8 cellular contexts compared by ENCODE assay signal in the genomic region with DNA sequence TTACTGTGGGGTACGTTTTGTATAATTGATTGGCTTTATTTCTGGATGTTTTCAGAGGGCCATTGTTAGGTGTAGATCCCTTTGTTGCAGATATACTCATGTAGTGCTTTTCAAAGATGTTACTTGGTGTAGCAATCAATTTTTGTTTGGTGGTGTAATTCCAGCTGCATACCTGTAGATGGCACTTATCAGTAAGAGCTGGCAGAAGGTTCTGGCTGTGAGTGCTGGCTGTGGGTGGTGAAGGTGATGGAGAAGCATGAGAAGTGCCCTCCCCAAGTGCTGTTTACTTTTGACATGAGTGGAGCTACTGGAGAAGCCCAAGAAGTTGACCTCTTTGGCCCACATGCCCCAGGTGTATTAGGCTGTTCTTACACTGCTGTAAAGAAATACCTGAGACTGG.
A peak's percentile ranks its signal among the peaks of the same experiment; 100 is the strongest.
DNase-seq lines count a peak whose midpoint lies in the region; ATAC-seq and TF ChIP-seq lines count a peak whose summit lies in the region.

No MANE protein-coding gene starts in this region.

- no peaks in the 10 kb centered on the region for H3K36me3 Mint-ChIP-seq in activated CD8-positive, alpha-beta T cell treated with anti-CD3 and anti-CD28 coated beads for 36 hours (ENCODE audit: low read depth)
- peaks cover 0 to 2% of the 10 kb centered on the region in 2 donors for H3K36me3 Mint-ChIP-seq in stimulated activated naive B cell treated with anti-CD40 and anti-IgM and Interleukin-4, amounts not matched to agents 10 μg/mL and 1 μg/mL and 100 μg/mL, for 72 hours

- peaks cover 6% of the 10 kb centered on the region for H3K9me3 Mint-ChIP-seq in activated CD8-positive, alpha-beta T cell treated with anti-CD3 and anti-CD28 coated beads for 36 hours
- peaks cover 10 to 16% of the 10 kb centered on the region in 2 donors for H3K9me3 Mint-ChIP-seq in stimulated activated naive B cell treated with anti-CD40 and anti-IgM and Interleukin-4, amounts not matched to agents 10 μg/mL and 1 μg/mL and 100 μg/mL, for 72 hours

- H3K4me3 ChIP-seq in MG63 = no peak overlapping the region
- no peak overlapping the region for H3K4me3 ChIP-seq in effector memory CD4-positive, alpha-beta T cell (ENCODE audit: insufficient read depth, low read depth, low read length, poor library complexity, severe bottlenecking)

- H3K27ac ChIP-seq in effector memory CD4-positive, alpha-beta T cell (ENCODE audit: insufficient read depth, low read length, poor library complexity, severe bottlenecking) = no peak overlapping the region

- no peak overlapping the region for H3K4me3 Mint-ChIP-seq in activated CD8-positive, alpha-beta T cell treated with anti-CD3 and anti-CD28 coated beads for 36 hours
- no peak overlapping the region for H3K4me3 Mint-ChIP-seq in stimulated activated naive B cell treated with anti-CD40 and anti-IgM and Interleukin-4, amounts not matched to agents 10 μg/mL and 1 μg/mL and 100 μg/mL, for 72 hours

- DNase-seq in COLO829 (ENCODE audit: low spot score) (peak; percentile 19), MG63 (no peak)
- DNase-seq in activated CD8-positive, alpha-beta T cell treated with anti-CD3 and anti-CD28 coated beads for 36 hours = peak; percentile 20
- DNase-seq in stimulated activated naive B cell treated with anti-CD40 and anti-IgM and Interleukin-4, amounts not matched to agents 10 μg/mL and 1 μg/mL and 100 μg/mL, for 72 hours = no peak
- DNase-seq in effector memory CD4-positive, alpha-beta T cell = no peak

- no peaks in the 10 kb centered on the region for H3K9me3 ChIP-seq in MG63
- no peaks in the 10 kb centered on the region for H3K9me3 ChIP-seq in effector memory CD4-positive, alpha-beta T cell (ENCODE audit: control insufficient read depth, low read length)

- CTCF ChIA-PET in activated CD8-positive, alpha-beta T cell treated with anti-CD3 and anti-CD28 coated beads for 36 hours (lab: Charles Lee) = interaction anchor here (0.6 to 1.7 kb wide), 4 partner anchors 11 to 568 kb away, joined by 3 to 4 read pairs (median 3); no protein-coding TSS in a partner anchor

- H3K27me3 Mint-ChIP-seq in activated CD8-positive, alpha-beta T cell treated with anti-CD3 and anti-CD28 coated beads for 36 hours = peaks cover 10% of the 10 kb centered on the region
- H3K27me3 Mint-ChIP-seq in stimulated activated naive B cell treated with anti-CD40 and anti-IgM and Interleukin-4, amounts not matched to agents 10 μg/mL and 1 μg/mL and 100 μg/mL, for 72 hours = peaks cover 4 to 5% of the 10 kb centered on the region in 2 donors

- peak; percentile 86 for ATAC-seq in GM18868 (IDR thresholded peaks at IDR 0.05; ENCODE audit: unreplicated experiment)
- ATAC-seq in HG03378 (IDR thresholded peaks at IDR 0.05; ENCODE audit: unreplicated experiment) = peak; percentile 74
- peak; percentile 70 for ATAC-seq in activated CD8-positive, alpha-beta T cell treated with anti-CD3 and anti-CD28 coated beads for 36 hours
- peak; percentile 46 to 58 for ATAC-seq in stimulated activated naive B cell treated with anti-CD40 and anti-IgM and Interleukin-4, amounts not matched to agents 10 μg/mL and 1 μg/mL and 100 μg/mL, for 72 hours (replicated peaks)
- ATAC-seq in HG03045 (IDR thresholded peaks at IDR 0.05; ENCODE audit: unreplicated experiment) = no peak

- intact Hi-C loops in activated CD8-positive, alpha-beta T cell treated with anti-CD3 and anti-CD28 coated beads for 36 hours (cut with micrococcal nuclease) = no loop called here

- H3K27ac Mint-ChIP-seq in activated CD8-positive, alpha-beta T cell treated with anti-CD3 and anti-CD28 coated beads for 36 hours = no peak overlapping the region
- no peak overlapping the region for H3K27ac Mint-ChIP-seq in stimulated activated naive B cell treated with anti-CD40 and anti-IgM and Interleukin-4, amounts not matched to agents 10 μg/mL and 1 μg/mL and 100 μg/mL, for 72 hours

- H3K4me1 Mint-ChIP-seq in activated CD8-positive, alpha-beta T cell treated with anti-CD3 and anti-CD28 coated beads for 36 hours (ENCODE audit: low read depth) = no peaks in the 10 kb centered on the region
- H3K4me1 Mint-ChIP-seq in stimulated activated naive B cell treated with anti-CD40 and anti-IgM and Interleukin-4, amounts not matched to agents 10 μg/mL and 1 μg/mL and 100 μg/mL, for 72 hours = no peaks in the 10 kb centered on the region

- H3K36me3 ChIP-seq in MG63 = no peaks in the 10 kb centered on the region
- H3K36me3 ChIP-seq in effector memory CD4-positive, alpha-beta T cell (ENCODE audit: control insufficient read depth, insufficient read depth, low read length) = no peaks in the 10 kb centered on the region

- TF ChIP-seq CTCF in activated CD8-positive, alpha-beta T cell treated with anti-CD3 and anti-CD28 coated beads for 36 hours (IDR thresholded peaks at IDR 0.05) = peak; percentile 48

- POLR2A ChIA-PET in activated CD8-positive, alpha-beta T cell treated with anti-CD3 and anti-CD28 coated beads for 36 hours (lab: Charles Lee) = no interaction called here

- H3K27me3 ChIP-seq in MG63 = no peaks in the 10 kb centered on the region
- H3K27me3 ChIP-seq in effector memory CD4-positive, alpha-beta T cell (replicated peaks; ENCODE audit: control insufficient read depth, insufficient read depth, low read length, poor library complexity, severe bottlenecking) = no peaks in the 10 kb centered on the region

- no peaks in the 10 kb centered on the region for H3K4me1 ChIP-seq in effector memory CD4-positive, alpha-beta T cell (ENCODE audit: control insufficient read depth, insufficient read depth, low read length, poor library complexity, severe bottlenecking)

Comparison
In these comparisons a context has a peak if more than half of its experiments do, and no peak if none do; other contexts are left out.
1. DNase-seq: peak in COLO829 (single experiment) and activated CD8-positive, alpha-beta T cell treated with anti-CD3 and anti-CD28 coated beads for 36 hours (single experiment); none in stimulated activated naive B cell treated with anti-CD40 and anti-IgM and Interleukin-4, amounts not matched to agents 10 μg/mL and 1 μg/mL and 100 μg/mL, for 72 hours (single experiment), MG63 (single experiment) and effector memory CD4-positive, alpha-beta T cell (0 of 3).